In the genomic region with DNA sequence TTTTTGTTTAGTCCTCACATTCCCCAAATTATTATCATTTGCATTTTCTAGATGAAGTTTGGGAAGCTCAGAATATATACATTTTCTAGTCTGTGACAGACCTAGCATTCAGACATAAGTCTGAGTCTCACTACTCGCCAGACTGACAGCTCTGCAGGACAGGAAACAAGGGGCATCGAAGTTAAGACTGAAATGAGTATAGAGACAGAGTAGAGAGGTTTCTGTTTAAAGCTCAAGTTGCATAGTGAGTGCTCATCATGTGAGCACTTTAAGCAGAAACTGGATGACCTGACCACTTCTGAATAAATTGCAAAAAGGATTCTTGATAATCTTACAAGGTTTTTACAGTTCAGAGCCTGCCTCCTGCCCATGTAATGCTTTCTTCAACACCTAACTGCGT, we compare ENCODE assay signal across 8 cellular contexts. TPM values are rescaled to one million over a fixed set of nuclear protein-coding genes. Genes with fewer than 3 reads are reported as not detected.
DNase-seq lines count a peak whose midpoint lies in the region; ATAC-seq and TF ChIP-seq lines count a peak whose summit lies in the region.

No MANE protein-coding gene starts in this region.

- peaks cover 6% of the 10 kb centered on the region for H3K4me1 ChIP-seq in HUES6 (ENCODE audit: control insufficient read depth, insufficient read depth, low read length)
- peaks cover 2 to 18% of the 10 kb centered on the region in 2 donors for H3K4me1 ChIP-seq in ascending aorta
- H3K4me1 ChIP-seq in right lobe of liver = peaks cover 0 to 57% (median 25%) of the 10 kb centered on the region in 4 donors
- peaks cover 2% of the 10 kb centered on the region for H3K4me1 ChIP-seq in urinary bladder (ENCODE audit: insufficient read depth)

- no peak for TF ChIP-seq POLR2A in right lobe of liver (IDR thresholded peaks at IDR 0.05)

- H3K4me3 ChIP-seq in HUES6 (ENCODE audit: low read depth, low read length) (peak overlapping the region; percentile 86), ascending aorta (peak overlapping the region; percentile 76 to 90), right lobe of liver (peak overlapping the region; percentile 63 to 92 (median 83)), urinary bladder (ENCODE audit: low read depth, low read length) (peak overlapping the region; percentile 86)

- H3K9me3 ChIP-seq in HUES6 (ENCODE audit: control insufficient read depth, insufficient read depth, low read depth, low read length) (no peaks in the 10 kb centered on the region), ascending aorta (no peaks in the 10 kb centered on the region), right lobe of liver (no peaks in the 10 kb centered on the region)

- TF ChIP-seq CTCF in ascending aorta (IDR thresholded peaks at IDR 0.05) = no peak
- no peak for TF ChIP-seq CTCF in right lobe of liver (IDR thresholded peaks at IDR 0.05)

- 4% methylated on average over 3 of the region's 3 CpGs for WGBS in right lobe of liver (ENCODE audit: insufficient coverage, low coverage, low lambda C conversion rate, missing lambda C conversion rate)
- WGBS in urinary bladder = 23% methylated on average over 3 of the region's 3 CpGs

- H3K27ac ChIP-seq in HUES6 (ENCODE audit: low read depth, low read length) (no peak overlapping the region), ascending aorta (peak overlapping the region in 1 of 2 donors; percentile 95), right lobe of liver (peak overlapping the region; percentile 96 to 98 (median 96)), urinary bladder (ENCODE audit: low read depth) (no peak overlapping the region)

- intact Hi-C loops in ascending aorta (cut with DNase I) (loop anchor here (2.0 kb wide), 3 partner anchors 29 to 367 kb away; partner anchors contain the start of gene ASXL2), right lobe of liver (cut with DNase I) (no loop called here)

- no peaks in the 10 kb centered on the region for H3K36me3 ChIP-seq in HUES6 (ENCODE audit: control insufficient read depth, insufficient read depth, low read length)
- H3K36me3 ChIP-seq in ascending aorta = no peaks in the 10 kb centered on the region
- H3K36me3 ChIP-seq in right lobe of liver = no peaks in the 10 kb centered on the region
- no peaks in the 10 kb centered on the region for H3K36me3 ChIP-seq in urinary bladder (ENCODE audit: insufficient read depth)

- peak; percentile 41 for DNase-seq in EH (ENCODE audit: low read depth)
- no peak for DNase-seq in ascending aorta (ENCODE audit: low spot score in 2 of 2)
- DNase-seq in right lobe of liver = no peak
- no peak for DNase-seq in NCI-H524 treated with DMSO at 0.1 percent for 48 hours (lab: John Stamatoyannopoulos, UW)
- DNase-seq in NCI-H146 (lab: John Stamatoyannopoulos, UW) = no peak

- ATAC-seq in GM21360 (IDR thresholded peaks at IDR 0.05; ENCODE audit: unreplicated experiment) (peak; percentile 48), right lobe of liver (no peak)

- H3K27me3 ChIP-seq in HUES6 (ENCODE audit: control insufficient read depth, insufficient read depth, low read length) (no peaks in the 10 kb centered on the region), ascending aorta (no peaks in the 10 kb centered on the region), right lobe of liver (no peaks in the 10 kb centered on the region)

- peak overlapping the region; percentile 97 for H3K9ac ChIP-seq in HUES6 (ENCODE audit: low read length)

RNA-seq across cellular contexts. Expression of gene HADHB, which starts 1.1 kb away (rescaled TPM):
- total RNA-seq in ascending aorta (93.4 TPM), right lobe of liver (100 to 1,000 TPM; 129 to 295 (median 219) TPM), urinary bladder (112 TPM)
- polyA plus RNA-seq in urinary bladder = 105 TPM

RNA-seq across cellular contexts. Expression of gene HADHA, which starts 1.4 kb away (rescaled TPM):
- total RNA-seq in ascending aorta (49.5 TPM), right lobe of liver (100 to 1,000 TPM; 115 to 246 (median 160) TPM), urinary bladder (122 TPM)
- 107 TPM for polyA plus RNA-seq in urinary bladder

Comparison
In these comparisons a context has a peak if more than half of its experiments do, and no peak if none do; other contexts are left out.
1. H3K27ac ChIP-seq: peak in right lobe of liver (3 of 3); none in HUES6 (single experiment) and urinary bladder (single experiment).
2. Peak in every context shown above with its lines, with median percentiles within 50 percentile points of each other: H3K4me3 ChIP-seq.